In genomic region chr7:144398911-144399310, GRCh38 we compare ENCODE assay signal across 38 cellular contexts. TPM values are rescaled to one million over a fixed set of nuclear protein-coding genes. Genes with fewer than 3 reads are reported as not detected.
"Had no signal": no experiment of that assay in that cellular context is flagged by ENCODE, and none has a peak within 500 bp of the region (broad histone marks: within the 10 kb centered on the region; RNA-seq: fewer than 3 reads in every experiment).

No MANE protein-coding gene starts in this region.

- H3K4me1 Mint-ChIP-seq: activated B cell treated with CpG ODN at 0.5 μM for 24 hours; activated CD4-positive, alpha-beta T cell treated with anti-CD3 and anti-CD28 coated beads, Interleukin-2, amount 10 ng/mL, durations not matched to agents 24 days and 14 days; activated naive CD8-positive, alpha-beta T cell treated with anti-CD3 and anti-CD28 coated beads for 36 hours; activated T-helper 17 cell treated with anti-CD3 and anti-CD28 coated beads, Interleukin-2, amount 50 U/mL, for 72 hours had no signal

- H3K36me3 ChIP-seq: adrenal gland, brain microvascular endothelial cell, breast epithelium had no signal

- H3K4me3 ChIP-seq: adrenal gland, body of pancreas, breast epithelium had no signal

- H3K27ac Mint-ChIP-seq: activated B cell treated with CpG ODN at 0.5 μM for 24 hours; activated CD4-positive, alpha-beta memory T cell treated with anti-CD3 and anti-CD28 coated beads for 36 hours; activated CD4-positive, alpha-beta T cell treated with anti-CD3 and anti-CD28 coated beads, Interleukin-2, amount 10 ng/mL, durations not matched to agents 24 days and 14 days; activated CD8-positive, alpha-beta T cell treated with anti-CD3 and anti-CD28 coated beads for 36 hours; activated naive CD4-positive, alpha-beta T cell treated with anti-CD3 and anti-CD28 coated beads for 36 hours; activated naive CD4-positive, alpha-beta T cell treated with anti-CD3 and anti-CD28 coated beads, Interleukin-2, amount 50 U/mL, for 72 hours; activated naive CD8-positive, alpha-beta T cell treated with anti-CD3 and anti-CD28 coated beads for 36 hours; activated T-cell treated with anti-CD3 and anti-CD28 coated beads, Interleukin-2, amount 50 U/mL, for 72 hours; activated T-helper 1 cell treated with anti-CD3 and anti-CD28 coated beads, Interleukin-12 subunit alpha, Interleukin-12 subunit beta, Interleukin-2, Interleukin-4 antibody, amounts not matched to agents 30 ng/mL and 10 ng/mL and 1 ng/mL, durations not matched to agents 14 hours and 24 hours and 36 hours; T-helper 1 cell treated with Interleukin-12 subunit alpha and Interleukin-12 subunit beta and Interleukin-4 antibody, amounts not matched to agents 30 μg/mL and 1 μg/mL, for 36 hours; T-helper 2 cell treated with Interferon-gamma antibody and Interleukin-4, amounts not matched to agents 5 μg/mL and 100 μg/mL, for 36 hours had no signal

- H3K27me3 Mint-ChIP-seq: activated CD8-positive, alpha-beta T cell treated with anti-CD3 and anti-CD28 coated beads for 36 hours; activated naive CD8-positive, alpha-beta T cell treated with anti-CD3 and anti-CD28 coated beads for 36 hours had no signal

- DNase-seq: activated B cell treated with CpG ODN at 0.5 μM for 24 hours; activated CD4-positive, alpha-beta memory T cell treated with anti-CD3 and anti-CD28 coated beads for 36 hours; activated CD4-positive, alpha-beta T cell treated with anti-CD3 and anti-CD28 coated beads for 4 hours; activated CD4-positive, alpha-beta T cell treated with anti-CD3 and anti-CD28 coated beads, Interleukin-2, amount 10 ng/mL, durations not matched to agents 24 days and 14 days; activated CD4-positive, alpha-beta T cell treated with anti-CD3 and anti-CD28 coated beads, Interleukin-2, amount 50 U/mL, for 1 hour; activated CD4-positive, alpha-beta T cell treated with anti-CD3 and anti-CD28 coated beads, Interleukin-2, amount 50 U/mL, for 4 hours; activated CD4-positive, CD25-positive, alpha-beta regulatory T cell treated with anti-CD3 and anti-CD28 coated beads, Interleukin-2, amount 50 U/mL, for 72 hours; activated CD8-positive, alpha-beta memory T cell treated with anti-CD3 and anti-CD28 coated beads, Interleukin-2, amount 50 U/mL, for 4 hours; activated CD8-positive, alpha-beta T cell treated with anti-CD3 and anti-CD28 coated beads for 36 hours; activated effector memory CD4-positive, alpha-beta T cell treated with anti-CD3 and anti-CD28 coated beads, Interleukin-2, amount 50 U/mL, for 16 hours; activated gamma-delta T cell treated with Interleukin-2 at 50 U/mL for 16 hours; activated naive CD4-positive, alpha-beta T cell; activated naive CD4-positive, alpha-beta T cell treated with anti-CD3 and anti-CD28 coated beads for 36 hours; activated naive CD4-positive, alpha-beta T cell treated with anti-CD3 and anti-CD28 coated beads, Interleukin-2, amount 50 U/mL, for 16 hours; activated naive CD8-positive, alpha-beta T cell treated with anti-CD3 and anti-CD28 coated beads for 36 hours; activated T-cell treated with anti-CD3 and anti-CD28 coated beads for 4 hours; activated T-cell treated with anti-CD3 and anti-CD28 coated beads, Interleukin-2, amount 50 U/mL, for 1 hour; activated T-cell treated with anti-CD3 and anti-CD28 coated beads, Interleukin-2, amount 50 U/mL, for 4 hours; activated T-cell treated with anti-CD3 and anti-CD28 coated beads, Interleukin-2, amount 50 U/mL, for 72 hours; adrenal gland; amniotic stem cell; aorta; body of pancreas; brain microvascular endothelial cell; central memory CD4-positive, alpha-beta T cell; T-helper 1 cell; T-helper 2 cell; T-helper 9 cell had no signal

- H3K36me3 Mint-ChIP-seq: activated CD4-positive, alpha-beta memory T cell treated with anti-CD3 and anti-CD28 coated beads for 36 hours; activated naive CD4-positive, alpha-beta T cell treated with anti-CD3 and anti-CD28 coated beads, Interleukin-2, amount 50 U/mL, for 72 hours; activated naive CD8-positive, alpha-beta T cell treated with anti-CD3 and anti-CD28 coated beads for 36 hours had no signal

- H3K4me1 ChIP-seq: adrenal gland, body of pancreas, breast epithelium had no signal

- H3K27ac ChIP-seq: adrenal gland, body of pancreas, brain microvascular endothelial cell, breast epithelium, VCaP had no signal

- H3K9me3 Mint-ChIP-seq: activated B cell treated with CpG ODN at 0.5 μM for 24 hours; activated CD4-positive, alpha-beta memory T cell treated with anti-CD3 and anti-CD28 coated beads for 36 hours; activated CD4-positive, alpha-beta T cell treated with anti-CD3 and anti-CD28 coated beads, Interleukin-2, amount 10 ng/mL, durations not matched to agents 24 days and 14 days; activated CD8-positive, alpha-beta T cell treated with anti-CD3 and anti-CD28 coated beads for 36 hours; activated naive CD4-positive, alpha-beta T cell treated with anti-CD3 and anti-CD28 coated beads for 36 hours; activated naive CD4-positive, alpha-beta T cell treated with anti-CD3 and anti-CD28 coated beads, Interleukin-2, amount 50 U/mL, for 72 hours; activated naive CD8-positive, alpha-beta T cell treated with anti-CD3 and anti-CD28 coated beads for 36 hours; activated T-cell treated with anti-CD3 and anti-CD28 coated beads, Interleukin-2, amount 50 U/mL, for 4 hours; activated T-cell treated with anti-CD3 and anti-CD28 coated beads, Interleukin-2, amount 50 U/mL, for 72 hours; activated T-helper 1 cell treated with anti-CD3 and anti-CD28 coated beads, Interleukin-12 subunit alpha, Interleukin-12 subunit beta, Interleukin-2, Interleukin-4 antibody, amounts not matched to agents 30 ng/mL and 10 ng/mL and 1 ng/mL, durations not matched to agents 14 hours and 24 hours and 36 hours; activated T-helper 17 cell treated with anti-CD3 and anti-CD28 coated beads, Interleukin-2, amount 50 U/mL, for 72 hours; T-helper 1 cell treated with Interleukin-12 subunit alpha and Interleukin-12 subunit beta and Interleukin-4 antibody, amounts not matched to agents 30 μg/mL and 1 μg/mL, for 36 hours; T-helper 2 cell treated with Interferon-gamma antibody and Interleukin-4, amounts not matched to agents 5 μg/mL and 100 μg/mL, for 36 hours had no signal

- H3K27me3 ChIP-seq: adrenal gland, body of pancreas, brain microvascular endothelial cell, breast epithelium had no signal

- H3K4me3 Mint-ChIP-seq: activated B cell treated with CpG ODN at 0.5 μM for 24 hours; activated CD4-positive, alpha-beta memory T cell treated with anti-CD3 and anti-CD28 coated beads for 36 hours; activated CD4-positive, alpha-beta T cell treated with anti-CD3 and anti-CD28 coated beads, Interleukin-2, amount 10 ng/mL, durations not matched to agents 24 days and 14 days; activated CD8-positive, alpha-beta T cell treated with anti-CD3 and anti-CD28 coated beads for 36 hours; activated naive CD4-positive, alpha-beta T cell treated with anti-CD3 and anti-CD28 coated beads for 36 hours; activated naive CD8-positive, alpha-beta T cell treated with anti-CD3 and anti-CD28 coated beads for 36 hours; activated T-cell treated with anti-CD3 and anti-CD28 coated beads, Interleukin-2, amount 50 U/mL, for 4 hours; activated T-cell treated with anti-CD3 and anti-CD28 coated beads, Interleukin-2, amount 50 U/mL, for 72 hours; activated T-helper 1 cell treated with anti-CD3 and anti-CD28 coated beads, Interleukin-12 subunit alpha, Interleukin-12 subunit beta, Interleukin-2, Interleukin-4 antibody, amounts not matched to agents 30 ng/mL and 10 ng/mL and 1 ng/mL, durations not matched to agents 14 hours and 24 hours and 36 hours; activated T-helper 17 cell treated with anti-CD3 and anti-CD28 coated beads, Interleukin-2, amount 50 U/mL, for 72 hours; T-helper 1 cell treated with Interleukin-12 subunit alpha and Interleukin-12 subunit beta and Interleukin-4 antibody, amounts not matched to agents 30 μg/mL and 1 μg/mL, for 36 hours; T-helper 2 cell treated with Interferon-gamma antibody and Interleukin-4, amounts not matched to agents 5 μg/mL and 100 μg/mL, for 36 hours had no signal

- H3K9me3 ChIP-seq: adrenal gland, body of pancreas, breast epithelium had no signal

RNA-seq across cellular contexts. Expression of gene NOBOX, which starts 4.6 kb away (rescaled TPM):
- total RNA-seq: activated B cell treated with CpG ODN at 0.5 μM for 24 hours; activated CD4-positive, alpha-beta memory T cell treated with anti-CD3 and anti-CD28 coated beads for 36 hours; activated CD4-positive, alpha-beta T cell treated with anti-CD3 and anti-CD28 coated beads, Interleukin-2, amount 10 ng/mL, durations not matched to agents 24 days and 14 days; activated CD8-positive, alpha-beta T cell treated with anti-CD3 and anti-CD28 coated beads for 36 hours; activated naive CD4-positive, alpha-beta T cell treated with anti-CD3 and anti-CD28 coated beads for 36 hours; activated naive CD4-positive, alpha-beta T cell treated with anti-CD3 and anti-CD28 coated beads, Interleukin-2, amount 50 U/mL, for 72 hours; activated naive CD8-positive, alpha-beta T cell treated with anti-CD3 and anti-CD28 coated beads for 36 hours; activated T-cell treated with anti-CD3 and anti-CD28 coated beads, Interleukin-2, amount 50 U/mL, for 4 hours; activated T-cell treated with anti-CD3 and anti-CD28 coated beads, Interleukin-2, amount 50 U/mL, for 72 hours; activated T-helper 1 cell treated with anti-CD3 and anti-CD28 coated beads, Interleukin-12 subunit alpha, Interleukin-12 subunit beta, Interleukin-2, Interleukin-4 antibody, amounts not matched to agents 30 ng/mL and 10 ng/mL and 1 ng/mL, durations not matched to agents 14 hours and 24 hours and 36 hours; activated T-helper 17 cell treated with anti-CD3 and anti-CD28 coated beads, Interleukin-2, amount 50 U/mL, for 72 hours; adrenal gland; aorta; astrocyte; body of pancreas; breast epithelium; cardiac septum; cerebellum had no signal
- polyA plus RNA-seq: adrenal gland, aorta had no signal
